Comparison of ENCODE assay signal across 11 cellular contexts in the genomic region with DNA sequence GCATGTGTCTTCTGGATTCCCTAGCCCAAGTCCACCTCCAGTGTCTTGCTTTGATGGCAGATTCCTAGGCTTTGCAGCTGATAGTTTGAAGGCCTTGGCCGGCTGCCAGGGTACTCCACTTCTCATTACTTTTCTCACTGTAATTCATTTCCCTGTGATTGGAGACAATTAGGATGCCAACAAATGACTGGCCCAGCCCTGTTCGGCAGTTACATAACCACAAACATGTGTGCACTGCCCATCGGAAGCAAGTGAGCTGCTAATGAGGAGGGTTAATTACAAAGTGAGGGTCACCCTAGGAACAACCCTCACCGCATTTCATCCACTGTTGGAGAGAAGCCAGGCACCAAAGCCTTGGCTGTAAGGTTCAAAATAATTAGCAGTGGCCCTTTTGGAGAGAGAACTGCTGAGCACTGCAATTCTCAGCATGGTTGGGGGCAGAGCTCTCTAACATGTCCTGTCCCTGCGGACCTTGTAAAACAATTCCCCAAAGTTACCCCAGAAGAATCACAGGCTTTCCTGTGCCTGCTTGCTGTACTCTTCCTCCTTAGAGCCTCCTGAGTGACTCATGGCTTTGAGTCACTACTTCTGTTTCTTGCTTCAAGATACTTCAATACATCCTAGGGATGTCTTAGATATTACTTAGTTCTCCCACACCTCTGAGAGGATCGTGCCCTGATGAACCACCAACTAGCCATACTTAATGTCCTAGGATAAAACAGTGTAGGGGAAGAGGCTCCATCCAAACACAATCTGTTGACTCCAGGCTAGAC.
DNase-seq lines count a peak whose midpoint lies in the region; ATAC-seq, FAIRE-seq and TF ChIP-seq lines count a peak whose summit lies in the region.
"Had no signal": no experiment of that assay in that cellular context is flagged by ENCODE, and none has a peak within 500 bp of the region (broad histone marks: within the 10 kb centered on the region; RNA-seq: fewer than 3 reads in every experiment).

No MANE protein-coding gene starts in this region.

- H3K36me3 ChIP-seq in HepG2 (replicated peaks in 1 of 2; ENCODE audit: control insufficient read depth in 1 of 2, insufficient read depth in 2 of 2, low read length in 2 of 2), result no peaks in the 10 kb centered on the region
- H3K36me3 ChIP-seq in right lobe of liver, result no peaks in the 10 kb centered on the region
- no peaks in the 10 kb centered on the region for H3K36me3 ChIP-seq in transverse colon
- H3K36me3 ChIP-seq in uterus, result no peaks in the 10 kb centered on the region

- in situ Hi-C loops in HepG2 (cut with HindIII; ENCODE audit: extremely low pct_ligation_motif_present, low pct_unique_long_range_greater_than_20kb), result no loop called here
- in situ Hi-C loops in transverse colon (cut with MboI; ENCODE audit: low pct_ligation_motif_present in 1 of 4, low pct_unique_long_range_greater_than_20kb in 1 of 4, low sequenced_read_pairs in 3 of 4), result no loop called here

- ATAC-seq in HepG2 (no peak), right lobe of liver (no peak), GM18505 (IDR thresholded peaks at IDR 0.05; ENCODE audit: unreplicated experiment) (no peak)
- ATAC-seq in activated CD8-positive, alpha-beta T cell treated with anti-CD3 and anti-CD28 coated beads for 36 hours, result no peak
- ATAC-seq: activated CD4-positive, alpha-beta T cell treated with anti-CD3 and anti-CD28 coated beads for 36 hours had no signal

- no peaks in the 10 kb centered on the region for H3K4me1 Mint-ChIP-seq in activated CD8-positive, alpha-beta T cell treated with anti-CD3 and anti-CD28 coated beads for 36 hours (ENCODE audit: low read depth)
- H3K4me1 Mint-ChIP-seq: activated CD4-positive, alpha-beta T cell treated with anti-CD3 and anti-CD28 coated beads for 36 hours; CD4-positive, alpha-beta memory T cell had no signal

- CTCF ChIA-PET in HepG2 (lab: Yijun Ruan, JAX; ENCODE audit: low intra/inter-chr PET ratio, low total read pairs), result no interaction called here
- CTCF ChIA-PET in activated CD8-positive, alpha-beta T cell treated with anti-CD3 and anti-CD28 coated beads for 36 hours (lab: Charles Lee), result interaction anchor here (0.5 kb wide), 1 partner anchor 478 kb away, joined by 3 read pairs; no protein-coding TSS in a partner anchor

- no peaks in the 10 kb centered on the region for H3K9me3 Mint-ChIP-seq in activated CD8-positive, alpha-beta T cell treated with anti-CD3 and anti-CD28 coated beads for 36 hours
- H3K9me3 Mint-ChIP-seq: CD4-positive, alpha-beta memory T cell had no signal

- H3K4me1 ChIP-seq in HepG2 (ENCODE audit: insufficient read depth, low read length), result no peaks in the 10 kb centered on the region
- no peaks in the 10 kb centered on the region for H3K4me1 ChIP-seq in right lobe of liver
- H3K4me1 ChIP-seq in transverse colon, result no peaks in the 10 kb centered on the region
- H3K4me1 ChIP-seq in uterus, result no peaks in the 10 kb centered on the region

- no peaks in the 10 kb centered on the region for H3K79me2 ChIP-seq in HepG2 (ENCODE audit: insufficient read depth, low read length)

- no peak for DNase-seq in HepG2 (ENCODE audit: low spot score)
- DNase-seq in right lobe of liver, result no peak
- peak; percentile 62 for DNase-seq in NCI-H345 (lab: John Stamatoyannopoulos, UW)
- DNase-seq in epithelial cell of proximal tubule (ENCODE audit: low read depth), result peak; percentile 27
- no peak for DNase-seq in transverse colon
- no peak for DNase-seq in uterus
- DNase-seq in activated CD8-positive, alpha-beta T cell treated with anti-CD3 and anti-CD28 coated beads for 36 hours, result no peak
- DNase-seq: activated CD4-positive, alpha-beta T cell treated with anti-CD3 and anti-CD28 coated beads for 36 hours; CD4-positive, alpha-beta memory T cell had no signal

- H3K9ac ChIP-seq in HepG2 (ENCODE audit: insufficient read depth, low read depth, low read length), result no peak overlapping the region

- TF ChIP-seq CTCF in HepG2 (CRISPR knock-in tag; IDR thresholded peaks at IDR 0.05) (no peak), right lobe of liver (IDR thresholded peaks at IDR 0.05) (no peak), epithelial cell of proximal tubule (conservative IDR thresholded peaks at IDR 0.05; ENCODE audit: low read depth, low read length) (no peak), transverse colon (IDR thresholded peaks at IDR 0.05) (no peak), uterus (IDR thresholded peaks at IDR 0.05) (no peak)
- no peak for TF ChIP-seq CTCF in activated CD8-positive, alpha-beta T cell treated with anti-CD3 and anti-CD28 coated beads for 36 hours (IDR thresholded peaks at IDR 0.05)

- H3K36me3 Mint-ChIP-seq in activated CD8-positive, alpha-beta T cell treated with anti-CD3 and anti-CD28 coated beads for 36 hours (ENCODE audit: low read depth), result no peaks in the 10 kb centered on the region
- H3K36me3 Mint-ChIP-seq: brain; CD4-positive, alpha-beta memory T cell had no signal

- H3K27ac Mint-ChIP-seq in activated CD8-positive, alpha-beta T cell treated with anti-CD3 and anti-CD28 coated beads for 36 hours, result no peak overlapping the region
- H3K27ac Mint-ChIP-seq: activated CD4-positive, alpha-beta T cell treated with anti-CD3 and anti-CD28 coated beads for 36 hours had no signal

- BruUV-seq in HepG2 (replicated peaks; lab: Mats Ljungman, UMichigan), result no TSS peak

- H3K9me3 ChIP-seq in HepG2 (ENCODE audit: low read length) (no peaks in the 10 kb centered on the region), right lobe of liver (no peaks in the 10 kb centered on the region), transverse colon (no peaks in the 10 kb centered on the region), uterus (no peaks in the 10 kb centered on the region)

- H4K20me1 ChIP-seq in HepG2 (ENCODE audit: insufficient read depth, low read length), result no peaks in the 10 kb centered on the region

- peaks cover 9% of the 10 kb centered on the region for H3K27me3 Mint-ChIP-seq in activated CD8-positive, alpha-beta T cell treated with anti-CD3 and anti-CD28 coated beads for 36 hours

- no peak overlapping the region for H3K4me2 ChIP-seq in HepG2 (ENCODE audit: low read depth, low read length)

- no peak overlapping the region for H3K4me3 Mint-ChIP-seq in activated CD8-positive, alpha-beta T cell treated with anti-CD3 and anti-CD28 coated beads for 36 hours
- H3K4me3 Mint-ChIP-seq: activated CD4-positive, alpha-beta T cell treated with anti-CD3 and anti-CD28 coated beads for 36 hours; CD4-positive, alpha-beta memory T cell had no signal

- TF ChIP-seq RAD21 in HepG2 (CRISPR knock-in tag; IDR thresholded peaks at IDR 0.05), result no peak

- no peak overlapping the region for H3K27ac ChIP-seq in HepG2 (ENCODE audit: extremely low read length, insufficient read depth, low read length)
- H3K27ac ChIP-seq in right lobe of liver, result no peak overlapping the region
- no peak overlapping the region for H3K27ac ChIP-seq in transverse colon
- no peak overlapping the region for H3K27ac ChIP-seq in uterus

- POLR2A ChIA-PET in HepG2 (lab: Yijun Ruan, JAX), result no interaction called here
- POLR2A ChIA-PET in activated CD8-positive, alpha-beta T cell treated with anti-CD3 and anti-CD28 coated beads for 36 hours (lab: Charles Lee), result no interaction called here

- H3K4me3 ChIP-seq in HepG2 (replicated peaks in 1 of 3; ENCODE audit: insufficient read depth in 1 of 3, low read depth in 2 of 3, low read length in 3 of 3) (no peak overlapping the region), right lobe of liver (no peak overlapping the region), epithelial cell of proximal tubule (ENCODE audit: low read depth, low read length) (no peak overlapping the region), transverse colon (no peak overlapping the region), uterus (no peak overlapping the region)

- no peak for TF ChIP-seq POLR2A in HepG2 (IDR thresholded peaks at IDR 0.05; ENCODE audit: insufficient read depth in 1 of 2, low read depth in 2 of 2, low read length in 2 of 2)
- no peak for TF ChIP-seq POLR2A in right lobe of liver (IDR thresholded peaks at IDR 0.05)
- no peak for TF ChIP-seq POLR2A in transverse colon (IDR thresholded peaks at IDR 0.05)
- TF ChIP-seq POLR2A in uterus (IDR thresholded peaks at IDR 0.05), result no peak
- TF ChIP-seq POLR2A in GM18505 (IDR thresholded peaks at IDR 0.05; ENCODE audit: borderline replicate concordance, extremely low read depth, insufficient read depth, insufficient read length), result no peak

- no peak overlapping the region for H2AFZ ChIP-seq in HepG2 (ENCODE audit: low read length)

- no peak for FAIRE-seq in HepG2 (lab: Jason Lieb, UNC)

- intact Hi-C loops in HepG2 (cut with micrococcal nuclease; ENCODE audit: unreplicated experiment) (no loop called here), right lobe of liver (cut with DNase I) (no loop called here), transverse colon (cut with DNase I; ENCODE audit: low total_unique reads) (no loop called here), uterus (cut with DNase I; ENCODE audit: low total_unique reads) (no loop called here)
- intact Hi-C loops in activated CD8-positive, alpha-beta T cell treated with anti-CD3 and anti-CD28 coated beads for 36 hours (cut with micrococcal nuclease), result no loop called here

- 11% methylated on average over 5 of the region's 6 CpGs for WGBS in HepG2 (ENCODE audit: low lambda C conversion rate)
- WGBS in right lobe of liver (ENCODE audit: insufficient coverage, low coverage, low lambda C conversion rate, missing lambda C conversion rate), result 42% methylated on average over 5 of the region's 6 CpGs
- WGBS in transverse colon (ENCODE audit: low coverage in 1 of 2), 2 donors, result 52 to 61% methylated on average over 4 to 6 of the region's 6 CpGs

- TF ChIP-seq EP300 in HepG2 (IDR thresholded peaks at IDR 0.05; ENCODE audit: low read depth in 2 of 2, low read length in 2 of 2) (no peak), HepG2 (CRISPR knock-in tag; IDR thresholded peaks at IDR 0.05; ENCODE audit: borderline replicate concordance) (no peak), transverse colon (IDR thresholded peaks at IDR 0.05; ENCODE audit: low read depth) (no peak)

- H3K27me3 ChIP-seq in HepG2 (ENCODE audit: control insufficient read depth in 1 of 2, insufficient read depth in 2 of 2, low read length in 2 of 2) (no peaks in the 10 kb centered on the region; a peak in 1 of 5 replicates), right lobe of liver (no peaks in the 10 kb centered on the region), transverse colon (no peaks in the 10 kb centered on the region), uterus (no peaks in the 10 kb centered on the region)

TF ChIP-seq in HepG2, 621 proteins besides CTCF, POLR2A, EP300 and RAD21:
- TF ChIP-seq MAFK (conservative IDR thresholded peaks at IDR 0.05 in 1 of 2, IDR thresholded peaks at IDR 0.05 in 1 of 2; ENCODE audit: low read length in 2 of 2) (peak; percentile 42 to 60; a peak in 3 of 4 replicates), HNRNPL (IDR thresholded peaks at IDR 0.05; ENCODE audit: low read depth, low read length) (no peak), MAFF (IDR thresholded peaks at IDR 0.05; ENCODE audit: low read depth, low read length) (0 out of 2 replicates have a peak, but pooled peaks have one; percentile 9)

Comparison
In these comparisons a context has a peak if more than half of its experiments do, and no peak if none do; other contexts are left out.
1. DNase-seq: peak in NCI-H345 (single experiment) and epithelial cell of proximal tubule (single experiment); none in HepG2 (single experiment), right lobe of liver (0 of 3), transverse colon (single experiment), uterus (0 of 2) and activated CD8-positive, alpha-beta T cell treated with anti-CD3 and anti-CD28 coated beads for 36 hours (single experiment).